Comparison of ENCODE assay signal across 23 cellular contexts in genomic region chr13:65940720-65941119, GRCh38.
DNase-seq lines count a peak whose midpoint lies in the region; ATAC-seq, FAIRE-seq and TF ChIP-seq lines count a peak whose summit lies in the region.
"Had no signal": no experiment of that assay in that cellular context is flagged by ENCODE, and none has a peak within 500 bp of the region (broad histone marks: within the 10 kb centered on the region; RNA-seq: fewer than 3 reads in every experiment).

No MANE protein-coding gene starts in this region.

- ATAC-seq in left cardiac atrium (peak; percentile 15 to 73), left lobe of liver (no peak)

- H3K9me3 ChIP-seq in Karpas-422 (ENCODE audit: low read length) (no peaks in the 10 kb centered on the region), kidney (ENCODE audit: control insufficient read depth in 1 of 2, low read length in 2 of 2) (no peaks in the 10 kb centered on the region)
- H3K9me3 ChIP-seq: SK-N-SH, spleen had no signal

- H3K27ac ChIP-seq in Karpas-422 (ENCODE audit: low read length) (no peak overlapping the region), kidney (ENCODE audit: low read depth in 2 of 2, low read length in 2 of 2) (no peak overlapping the region)
- H3K27ac ChIP-seq: epithelial cell of prostate, spleen had no signal

- FAIRE-seq in kidney (lab: Jason Lieb, UNC), result no peak

- H3K4me1 ChIP-seq in Karpas-422 (ENCODE audit: low read length), result 0 out of 2 replicates have a peak, but pooled peaks cover 2% of the 10 kb centered on the region
- H3K4me1 ChIP-seq in kidney (ENCODE audit: control insufficient read depth in 1 of 2, insufficient read depth in 1 of 2, low read depth in 1 of 2, low read length in 2 of 2), result no peaks in the 10 kb centered on the region
- H3K4me1 ChIP-seq: spleen had no signal

- no peaks in the 10 kb centered on the region for H3K36me3 ChIP-seq in Karpas-422 (ENCODE audit: insufficient read depth, low read length)
- H3K36me3 ChIP-seq in kidney (ENCODE audit: control insufficient read depth in 1 of 2, insufficient read depth in 2 of 2, low read length in 2 of 2), result no peaks in the 10 kb centered on the region
- H3K36me3 ChIP-seq: spleen had no signal

- H3K79me2 ChIP-seq in Karpas-422 (ENCODE audit: low read length), result no peaks in the 10 kb centered on the region

- TF ChIP-seq CTCF in kidney (IDR thresholded peaks at IDR 0.05; ENCODE audit: borderline replicate concordance, extremely low read depth, insufficient read depth) (no peak), GM20000 (IDR thresholded peaks at IDR 0.05; ENCODE audit: extremely low read depth, missing control alignments) (no peak)

- no peak overlapping the region for H3K4me2 ChIP-seq in Karpas-422 (ENCODE audit: low read depth, low read length, poor library complexity, severe bottlenecking)
- H3K4me2 ChIP-seq: SK-N-SH had no signal

- H3K4me3 ChIP-seq in Karpas-422 (ENCODE audit: low read length) (no peak overlapping the region), kidney (ENCODE audit: low read length in 2 of 2) (no peak overlapping the region)
- H3K4me3 ChIP-seq: lung, spleen had no signal

- no peak overlapping the region for H3K9ac ChIP-seq in Karpas-422 (ENCODE audit: low read length)
- H3K9ac ChIP-seq in kidney (ENCODE audit: low read length in 2 of 2), result no peak overlapping the region
- H3K9ac ChIP-seq: SK-N-SH had no signal

- no peaks in the 10 kb centered on the region for H3K27me3 ChIP-seq in Karpas-422 (ENCODE audit: low read length)
- H3K27me3 ChIP-seq: spleen had no signal

- no peaks in the 10 kb centered on the region for H3K9me2 ChIP-seq in Karpas-422 (replicated peaks; ENCODE audit: insufficient read depth, low read length)
- H3K9me2 ChIP-seq: SK-N-SH had no signal

- intact Hi-C loops in left cardiac atrium (cut with DNase I) (no loop called here), kidney (cut with DNase I) (no loop called here)

- H2AFZ ChIP-seq in Karpas-422 (ENCODE audit: low read length), result peak overlapping the region; percentile 82

- no peaks in the 10 kb centered on the region for H4K20me1 ChIP-seq in Karpas-422 (ENCODE audit: insufficient read depth, low read depth, low read length)

- DNase-seq in Karpas-422 (no peak), NCI-H1417 treated with DMSO at 0.1 percent for 48 hours (lab: John Stamatoyannopoulos, UW) (peak; percentile 69), NCI-H748 (lab: John Stamatoyannopoulos, UW; ENCODE audit: unreplicated experiment) (peak; percentile 98), left cardiac atrium (peak; percentile 53), kidney (no peak), left lobe of liver (ENCODE audit: low spot score) (no peak), GM20000 (ENCODE audit: low spot score) (no peak)
- DNase-seq: activated B cell treated with CpG ODN at 0.5 μM for 24 hours; activated CD4-positive, alpha-beta T cell treated with anti-CD3 and anti-CD28 coated beads, Interleukin-2, amount 50 U/mL, for 48 hours; activated effector memory CD4-positive, alpha-beta T cell treated with Interleukin-2 at 50 U/mL for 16 hours; activated naive CD8-positive, alpha-beta T cell treated with anti-CD3 and anti-CD28 coated beads, Interleukin-2, amount 10 ng/mL, durations not matched to agents 7 days and 5 days; DMS 273 treated with DMSO at 0.1 percent for 48 hours; GF-D8; H9; hippocampal formation; NCI-H446 treated with DMSO at 0.1 percent for 48 hours; nucleus accumbens; SK-N-SH; spleen; stimulated activated CD4-positive, alpha-beta T cell treated with anti-CD3 and anti-CD28 coated beads, Interleukin-4, amount 100 ng/mL, for 1 hour; stimulated activated naive CD4-positive, alpha-beta T cell treated with Interleukin-2 at 50 U/mL for 16 hours had no signal

Comparison
In these comparisons a context has a peak if more than half of its experiments do, and no peak if none do; other contexts are left out.
1. DNase-seq: peak in NCI-H1417 treated with DMSO at 0.1 percent for 48 hours (single experiment), NCI-H748 (single experiment) and left cardiac atrium (single experiment); none in Karpas-422 (single experiment), kidney (single experiment), left lobe of liver (single experiment) and GM20000 (single experiment).